In the genomic region with DNA sequence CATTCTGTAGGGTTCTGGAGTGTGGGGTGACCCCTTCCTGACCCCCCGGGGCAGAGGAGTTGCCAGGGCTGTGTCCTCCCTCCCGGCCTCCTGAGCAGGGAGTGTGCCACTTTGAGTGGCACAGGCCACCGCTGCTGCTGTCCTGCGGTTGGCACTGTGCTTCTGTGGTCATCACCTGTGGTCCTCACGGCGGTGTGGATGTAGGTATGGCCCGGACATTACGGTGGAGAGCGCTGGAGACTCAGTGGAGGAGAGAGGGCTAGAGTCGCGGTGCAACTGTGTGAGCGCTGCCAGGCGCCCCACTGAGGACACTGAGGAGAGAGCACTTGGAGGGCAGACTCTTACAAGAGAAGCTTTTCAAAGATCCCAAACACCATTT, we compare ENCODE assay signal across 1 cellular context.
A peak's percentile ranks its signal among the peaks of the same experiment; 100 is the strongest.
TF ChIP-seq lines count a peak whose summit lies in the region.

No MANE protein-coding gene starts in this region.

TF ChIP-seq in K562, 482 proteins besides CTCF, POLR2A, EP300 and RAD21:
- no peak for TF ChIP-seq ARHGAP35 (IDR thresholded peaks at IDR 0.05; ENCODE audit: partially characterized antibody)
- TF ChIP-seq, protein P1, sequence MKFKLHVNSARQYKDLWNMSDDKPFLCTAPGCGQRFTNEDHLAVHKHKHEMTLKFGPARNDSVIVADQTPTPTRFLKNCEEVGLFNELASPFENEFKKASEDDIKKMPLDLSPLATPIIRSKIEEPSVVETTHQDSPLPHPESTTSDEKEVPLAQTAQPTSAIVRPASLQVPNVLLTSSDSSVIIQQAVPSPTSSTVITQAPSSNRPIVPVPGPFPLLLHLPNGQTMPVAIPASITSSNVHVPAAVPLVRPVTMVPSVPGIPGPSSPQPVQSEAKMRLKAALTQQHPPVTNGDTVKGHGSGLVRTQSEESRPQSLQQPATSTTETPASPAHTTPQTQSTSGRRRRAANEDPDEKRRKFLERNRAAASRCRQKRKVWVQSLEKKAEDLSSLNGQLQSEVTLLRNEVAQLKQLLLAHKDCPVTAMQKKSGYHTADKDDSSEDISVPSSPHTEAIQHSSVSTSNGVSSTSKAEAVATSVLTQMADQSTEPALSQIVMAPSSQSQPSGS (CRISPR knock-in tag; IDR thresholded peaks at IDR 0.05): no peak
- 0 out of 2 replicates have a peak, but pooled peaks have one; percentile 21 for TF ChIP-seq POLR2G (IDR thresholded peaks at IDR 0.05; ENCODE audit: low read depth, low read length)
